23 cellular contexts compared by ENCODE assay signal in genomic region chr15:90761629-90762028, GRCh38. TPM values are rescaled to one million over a fixed set of nuclear protein-coding genes. Genes with fewer than 3 reads are reported as not detected.
DNase-seq lines count a peak whose midpoint lies in the region; ATAC-seq and TF ChIP-seq lines count a peak whose summit lies in the region.
"Had no signal": no experiment of that assay in that cellular context is flagged by ENCODE, and none has a peak within 500 bp of the region (broad histone marks: within the 10 kb centered on the region; RNA-seq: fewer than 3 reads in every experiment).

No MANE protein-coding gene starts in this region.

- peak in 2 of 4 donors; percentile 14 to 54 for ATAC-seq in psoas muscle
- ATAC-seq: activated CD4-positive, CD25-positive, alpha-beta regulatory T cell treated with anti-CD3 and anti-CD28 coated beads, Interleukin-2, amount 50 U/mL, for 24 hours; activated CD8-positive, alpha-beta T cell treated with anti-CD3 and anti-CD28 coated beads, Interleukin-2, amount 10 ng/mL, durations not matched to agents 7 days and 5 days; CD8-positive, alpha-beta T cell had no signal

- H3K27me3 ChIP-seq in HL-60 (ENCODE audit: insufficient read depth, poor library complexity, severe bottlenecking): no peaks in the 10 kb centered on the region
- H3K27me3 ChIP-seq in adrenal gland: no peaks in the 10 kb centered on the region
- H3K27me3 ChIP-seq in right atrium auricular region: no peaks in the 10 kb centered on the region
- H3K27me3 ChIP-seq in psoas muscle (ENCODE audit: insufficient read depth in 3 of 3, low read length in 2 of 3): no peaks in the 10 kb centered on the region
- H3K27me3 ChIP-seq: tibial artery had no signal

- H3K9me3 ChIP-seq in adrenal gland (replicated peaks in 1 of 3) (no peaks in the 10 kb centered on the region), right atrium auricular region (no peaks in the 10 kb centered on the region), psoas muscle (no peaks in the 10 kb centered on the region)
- H3K9me3 ChIP-seq: tibial artery had no signal

- peak overlapping the region; percentile 75 for H3K27ac ChIP-seq in HL-60 (replicated peaks)
- peak overlapping the region in 3 of 5 donors; percentile 35 to 75 (median 38) for H3K27ac ChIP-seq in adrenal gland
- peak overlapping the region; percentile 83 to 94 for H3K27ac ChIP-seq in right atrium auricular region
- H3K27ac ChIP-seq in psoas muscle: peak overlapping the region; percentile 52
- H3K27ac ChIP-seq: tibial artery had no signal

- H3K4me1 ChIP-seq in adrenal gland (replicated peaks in 1 of 2) (peaks cover 0 to 6% of the 10 kb centered on the region in 2 donors), right atrium auricular region (peaks cover 0 to 26% of the 10 kb centered on the region in 2 donors), psoas muscle (peaks cover 8% of the 10 kb centered on the region)

- H3K36me3 ChIP-seq in adrenal gland (replicated peaks in 1 of 2): no peaks in the 10 kb centered on the region
- no peaks in the 10 kb centered on the region for H3K36me3 ChIP-seq in right atrium auricular region
- no peaks in the 10 kb centered on the region for H3K36me3 ChIP-seq in psoas muscle (ENCODE audit: insufficient read depth in 1 of 2, low read depth in 1 of 2)
- H3K36me3 ChIP-seq: tibial artery had no signal

- TF ChIP-seq CTCF in HL-60 (IDR thresholded peaks at IDR 0.05; ENCODE audit: insufficient read depth, low read length) (no peak), adrenal gland (IDR thresholded peaks at IDR 0.05) (no peak), right atrium auricular region (IDR thresholded peaks at IDR 0.05) (no peak), psoas muscle (IDR thresholded peaks at IDR 0.05) (no peak)

- no peak overlapping the region for H3K4me3 ChIP-seq in HL-60 (replicated peaks; ENCODE audit: insufficient read depth, low read length)
- H3K4me3 ChIP-seq in adrenal gland: no peak overlapping the region
- H3K4me3 ChIP-seq in right atrium auricular region: no peak overlapping the region
- H3K4me3 ChIP-seq in psoas muscle: no peak overlapping the region
- H3K4me3 ChIP-seq: tibial artery had no signal

- DNase-seq in HL-60 (ENCODE audit: low read depth in 1 of 2, low spot score in 1 of 2): no peak
- no peak for DNase-seq in adrenal gland
- DNase-seq in right atrium auricular region (ENCODE audit: low spot score): no peak
- no peak for DNase-seq in psoas muscle
- no peak for DNase-seq in anterior cingulate cortex (lab: John Stamatoyannopoulos, UW)
- DNase-seq in RPMI8226: no peak
- no peak for DNase-seq in HUDEP-2 (lab: John Stamatoyannopoulos, UW; ENCODE audit: unreplicated experiment in 76 of 76)
- no peak for DNase-seq in G401 (ENCODE audit: low spot score)
- DNase-seq: activated CD8-positive, alpha-beta T cell treated with anti-CD3 and anti-CD28 coated beads, Interleukin-2, amount 10 ng/mL, durations not matched to agents 7 days and 5 days; activated T-cell treated with anti-CD3 and anti-CD28 coated beads, Interleukin-2, amount 50 U/mL, for 24 hours; CD8-positive, alpha-beta T cell; DMS153; GDM1; Karpas-422; naive thymus-derived CD4-positive, alpha-beta T cell; NCI-H1048; NCI-H2029; NCI-H446 treated with DMSO at 0.1 percent for 48 hours; NK-92 treated with Interleukin-12 subunit alpha and Interleukin-12 subunit beta, amount 100 ng/mL, for 24 hours; stimulated activated naive CD4-positive, alpha-beta T cell treated with Interleukin-2 at 50 U/mL for 16 hours; T1000 had no signal

- intact Hi-C loops in adrenal gland (cut with DNase I): no loop called here
- intact Hi-C loops in psoas muscle (cut with DNase I): no loop called here

- no peak for TF ChIP-seq POLR2A in adrenal gland (IDR thresholded peaks at IDR 0.05)

- WGBS in adrenal gland, 4 donors: 86 to 94% (median 88%) methylated on average over 3 of the region's 3 CpGs
- 90 to 92% (median 91%) methylated on average over 3 of the region's 3 CpGs for WGBS in psoas muscle, 3 donors

- in situ Hi-C loops in G401 (cut with HindIII; ENCODE audit: low sequenced_read_pairs): no loop called here

RNA-seq across cellular contexts. Expression of gene BLM, which starts 44.5 kb away (rescaled TPM):
- total RNA-seq in adrenal gland (1 to 10 TPM in 6 of 8 donors, under 1 TPM in 2; 0.24 to 4.5 (median 1.2) TPM), right atrium auricular region (10 to 100 TPM; 19.3 to 26.7 TPM), psoas muscle (1 to 10 TPM in 2 of 4 donors, under 1 TPM in 2; 0.27 to 2.4 (median 1.4) TPM)
- polyA plus RNA-seq in adrenal gland (1 to 10 TPM; 1.1 to 2.2 (median 1.4) TPM), psoas muscle (10 to 100 TPM in 1 of 3 donors, 1 to 10 TPM in 1, under 1 TPM in 1; 0.74 to 15.6 (median 1.7) TPM)
- 19.0 and 25.7 TPM in 2 replicates for total RNA-seq in G401 (2014; rRNA removed; shearing (Covaris generic))

Comparison
In these comparisons a context has a peak if more than half of its experiments do, and no peak if none do; other contexts are left out.
1. H3K27ac ChIP-seq: peak in every context shown above with its lines; median percentile 88 in right atrium auricular region; 75 in HL-60; 52 in psoas muscle; 38 in adrenal gland.